In the genomic region with DNA sequence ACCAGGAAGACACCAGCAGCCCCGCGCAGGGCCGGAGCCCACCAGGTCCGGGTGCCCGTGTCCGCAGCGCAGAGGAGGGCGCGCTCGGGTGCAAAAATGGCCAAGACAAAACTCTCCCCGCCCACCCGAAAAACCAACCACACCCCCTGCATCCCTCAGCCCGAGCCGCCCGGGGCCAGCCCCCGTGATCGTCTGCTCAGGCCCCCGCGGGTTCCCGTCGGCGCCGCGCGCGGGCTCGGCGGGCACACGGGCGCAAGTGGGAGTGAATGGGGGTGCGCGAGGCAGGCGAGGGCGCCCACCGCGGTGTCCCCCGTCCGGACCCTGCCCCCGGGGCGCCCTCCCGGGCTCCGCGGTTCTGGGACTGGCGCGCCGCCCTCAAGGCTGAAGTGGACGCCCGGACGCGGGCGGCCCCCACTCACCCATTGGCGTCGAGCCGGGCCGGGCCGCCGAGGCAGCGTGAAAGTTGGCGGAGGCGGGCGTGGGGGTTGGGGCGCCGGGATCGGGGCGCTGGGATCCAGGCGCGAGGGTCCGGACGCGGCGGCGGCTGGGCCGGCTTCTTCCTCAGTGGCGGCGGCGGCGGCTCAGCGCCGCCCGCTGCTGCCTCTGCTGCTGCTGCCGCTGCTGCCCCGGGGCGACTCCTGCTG, we compare ENCODE assay signal across 1 cellular context.
A peak's percentile ranks its signal among the peaks of the same experiment; 100 is the strongest.
TF ChIP-seq lines count a peak whose summit lies in the region.

No MANE protein-coding gene starts in this region.

TF ChIP-seq in GM12878, 131 proteins besides CTCF, POLR2A, EP300 and RAD21 (continued from another document):
- TF ChIP-seq, protein P1, sequence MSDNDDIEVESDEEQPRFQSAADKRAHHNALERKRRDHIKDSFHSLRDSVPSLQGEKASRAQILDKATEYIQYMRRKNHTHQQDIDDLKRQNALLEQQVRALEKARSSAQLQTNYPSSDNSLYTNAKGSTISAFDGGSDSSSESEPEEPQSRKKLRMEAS (IDR thresholded peaks at IDR 0.05; ENCODE audit: low read depth, low read length) = no peak
- TF ChIP-seq ETV6 (conservative IDR thresholded peaks at IDR 0.05 in 1 of 2, IDR thresholded peaks at IDR 0.05 in 1 of 2; ENCODE audit: borderline replicate concordance in 1 of 2, low read depth in 1 of 2) = no peak
- TF ChIP-seq, protein P2, sequence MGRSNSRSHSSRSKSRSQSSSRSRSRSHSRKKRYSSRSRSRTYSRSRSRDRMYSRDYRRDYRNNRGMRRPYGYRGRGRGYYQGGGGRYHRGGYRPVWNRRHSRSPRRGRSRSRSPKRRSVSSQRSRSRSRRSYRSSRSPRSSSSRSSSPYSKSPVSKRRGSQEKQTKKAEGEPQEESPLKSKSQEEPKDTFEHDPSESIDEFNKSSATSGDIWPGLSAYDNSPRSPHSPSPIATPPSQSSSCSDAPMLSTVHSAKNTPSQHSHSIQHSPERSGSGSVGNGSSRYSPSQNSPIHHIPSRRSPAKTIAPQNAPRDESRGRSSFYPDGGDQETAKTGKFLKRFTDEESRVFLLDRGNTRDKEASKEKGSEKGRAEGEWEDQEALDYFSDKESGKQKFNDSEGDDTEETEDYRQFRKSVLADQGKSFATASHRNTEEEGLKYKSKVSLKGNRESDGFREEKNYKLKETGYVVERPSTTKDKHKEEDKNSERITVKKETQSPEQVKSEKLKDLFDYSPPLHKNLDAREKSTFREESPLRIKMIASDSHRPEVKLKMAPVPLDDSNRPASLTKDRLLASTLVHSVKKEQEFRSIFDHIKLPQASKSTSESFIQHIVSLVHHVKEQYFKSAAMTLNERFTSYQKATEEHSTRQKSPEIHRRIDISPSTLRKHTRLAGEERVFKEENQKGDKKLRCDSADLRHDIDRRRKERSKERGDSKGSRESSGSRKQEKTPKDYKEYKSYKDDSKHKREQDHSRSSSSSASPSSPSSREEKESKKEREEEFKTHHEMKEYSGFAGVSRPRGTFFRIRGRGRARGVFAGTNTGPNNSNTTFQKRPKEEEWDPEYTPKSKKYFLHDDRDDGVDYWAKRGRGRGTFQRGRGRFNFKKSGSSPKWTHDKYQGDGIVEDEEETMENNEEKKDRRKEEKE (IDR thresholded peaks at IDR 0.05) = no peak
- peak; percentile 66; the same call in 1 of the 2 replicates for TF ChIP-seq GATAD2B (conservative IDR thresholded peaks at IDR 0.05; ENCODE audit: low read depth)
- no peak for TF ChIP-seq MYB (IDR thresholded peaks at IDR 0.05; ENCODE audit: borderline replicate concordance, low read depth, low read length)
- no peak for TF ChIP-seq ZNF274 (IDR thresholded peaks at IDR 0.05; ENCODE audit: insufficient read depth, insufficient read length)
- TF ChIP-seq RCOR1 (conservative IDR thresholded peaks at IDR 0.05; ENCODE audit: low read depth, low read length) = no peak
- TF ChIP-seq SPI1 (IDR thresholded peaks at IDR 0.05; ENCODE audit: borderline replicate concordance, insufficient read depth, low read depth, low read length) = no peak
- TF ChIP-seq FOXK2 (IDR thresholded peaks at IDR 0.05) = no peak
- no peak for TF ChIP-seq FOXM1 (IDR thresholded peaks at IDR 0.05; ENCODE audit: low read depth, low read length)
- no peak for TF ChIP-seq NR2C1 (IDR thresholded peaks at IDR 0.05)
- no peak for TF ChIP-seq SUPT20H (IDR thresholded peaks at IDR 0.05; ENCODE audit: borderline replicate concordance, control insufficient read depth, low read depth, low read length)
- no peak for TF ChIP-seq CHD4 (IDR thresholded peaks at IDR 0.05)
- no peak for TF ChIP-seq SMC3 (IDR thresholded peaks at IDR 0.05; ENCODE audit: borderline replicate concordance, low read length)
- no peak for TF ChIP-seq MTA3 (IDR thresholded peaks at IDR 0.05; ENCODE audit: borderline replicate concordance, low read length)
- no peak for TF ChIP-seq SIN3A (IDR thresholded peaks at IDR 0.05; ENCODE audit: low read depth, low read length)
- TF ChIP-seq HDAC2 (IDR thresholded peaks at IDR 0.05) = no peak
- TF ChIP-seq SIX5 (IDR thresholded peaks at IDR 0.05; ENCODE audit: low read depth, low read length, severe bottlenecking) = no peak
- TF ChIP-seq, protein P3, sequence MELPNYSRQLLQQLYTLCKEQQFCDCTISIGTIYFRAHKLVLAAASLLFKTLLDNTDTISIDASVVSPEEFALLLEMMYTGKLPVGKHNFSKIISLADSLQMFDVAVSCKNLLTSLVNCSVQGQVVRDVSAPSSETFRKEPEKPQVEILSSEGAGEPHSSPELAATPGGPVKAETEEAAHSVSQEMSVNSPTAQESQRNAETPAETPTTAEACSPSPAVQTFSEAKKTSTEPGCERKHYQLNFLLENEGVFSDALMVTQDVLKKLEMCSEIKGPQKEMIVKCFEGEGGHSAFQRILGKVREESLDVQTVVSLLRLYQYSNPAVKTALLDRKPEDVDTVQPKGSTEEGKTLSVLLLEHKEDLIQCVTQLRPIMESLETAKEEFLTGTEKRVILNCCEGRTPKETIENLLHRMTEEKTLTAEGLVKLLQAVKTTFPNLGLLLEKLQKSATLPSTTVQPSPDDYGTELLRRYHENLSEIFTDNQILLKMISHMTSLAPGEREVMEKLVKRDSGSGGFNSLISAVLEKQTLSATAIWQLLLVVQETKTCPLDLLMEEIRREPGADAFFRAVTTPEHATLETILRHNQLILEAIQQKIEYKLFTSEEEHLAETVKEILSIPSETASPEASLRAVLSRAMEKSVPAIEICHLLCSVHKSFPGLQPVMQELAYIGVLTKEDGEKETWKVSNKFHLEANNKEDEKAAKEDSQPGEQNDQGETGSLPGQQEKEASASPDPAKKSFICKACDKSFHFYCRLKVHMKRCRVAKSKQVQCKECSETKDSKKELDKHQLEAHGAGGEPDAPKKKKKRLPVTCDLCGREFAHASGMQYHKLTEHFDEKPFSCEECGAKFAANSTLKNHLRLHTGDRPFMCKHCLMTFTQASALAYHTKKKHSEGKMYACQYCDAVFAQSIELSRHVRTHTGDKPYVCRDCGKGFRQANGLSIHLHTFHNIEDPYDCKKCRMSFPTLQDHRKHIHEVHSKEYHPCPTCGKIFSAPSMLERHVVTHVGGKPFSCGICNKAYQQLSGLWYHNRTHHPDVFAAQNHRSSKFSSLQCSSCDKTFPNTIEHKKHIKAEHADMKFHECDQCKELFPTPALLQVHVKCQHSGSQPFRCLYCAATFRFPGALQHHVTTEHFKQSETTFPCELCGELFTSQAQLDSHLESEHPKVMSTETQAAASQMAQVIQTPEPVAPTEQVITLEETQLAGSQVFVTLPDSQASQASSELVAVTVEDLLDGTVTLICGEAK (IDR thresholded peaks at IDR 0.05; ENCODE audit: borderline replicate concordance) = no peak
- no peak for TF ChIP-seq HCFC1 (IDR thresholded peaks at IDR 0.05; ENCODE audit: low read length)
- TF ChIP-seq BACH1 (IDR thresholded peaks at IDR 0.05; ENCODE audit: borderline replicate concordance) = peak; percentile 34; the same call in 1 of the 2 replicates
- 0 out of 2 replicates have a peak, but pooled peaks have one; percentile 22 for TF ChIP-seq NR2F1 (conservative IDR thresholded peaks at IDR 0.05)
- TF ChIP-seq DPF2 (IDR thresholded peaks at IDR 0.05) = peak; percentile 54; the same call in 1 of the 2 replicates
- no peak for TF ChIP-seq RUNX3 (IDR thresholded peaks at IDR 0.05; ENCODE audit: low read length)
- no peak for TF ChIP-seq MLLT1 (IDR thresholded peaks at IDR 0.05)
- peak; percentile 44 for TF ChIP-seq IKZF1 (conservative IDR thresholded peaks at IDR 0.05)
- TF ChIP-seq CBFB (IDR thresholded peaks at IDR 0.05; ENCODE audit: low read depth) = no peak
- peak; percentile 83 for TF ChIP-seq LARP7 (IDR thresholded peaks at IDR 0.05)
- no peak for TF ChIP-seq SRF (IDR thresholded peaks at IDR 0.05; ENCODE audit: low read depth in 2 of 2, low read length in 2 of 2)
- TF ChIP-seq ZNF384 (IDR thresholded peaks at IDR 0.05; ENCODE audit: borderline replicate concordance, low read depth, low read length) = no peak
- no peak for TF ChIP-seq FOS (IDR thresholded peaks at IDR 0.05; ENCODE audit: borderline replicate concordance, extremely low read depth, insufficient read length)
